29 cellular contexts compared by ENCODE assay signal in genomic region chr1:237891979-237892378, GRCh38. TPM values are rescaled to one million over a fixed set of nuclear protein-coding genes. Genes with fewer than 3 reads are reported as not detected.
"Had no signal": no experiment of that assay in that cellular context is flagged by ENCODE, and none has a peak within 500 bp of the region (broad histone marks: within the 10 kb centered on the region; RNA-seq: fewer than 3 reads in every experiment).

No MANE protein-coding gene starts in this region.

- H3K27ac ChIP-seq: Peyer's patch, VCaP had no signal

- H3K27me3 ChIP-seq: Peyer's patch had no signal

- H3K4me1 ChIP-seq: Peyer's patch had no signal

- H3K27ac Mint-ChIP-seq: activated CD4-positive, alpha-beta memory T cell treated with anti-CD3 and anti-CD28 coated beads, Interleukin-2, amount 10 ng/mL, durations not matched to agents 7 days and 5 days; activated naive CD4-positive, alpha-beta T cell treated with anti-CD3 and anti-CD28 coated beads, Interleukin-2, amount 10 ng/mL, durations not matched to agents 7 days and 5 days; activated naive CD8-positive, alpha-beta T cell treated with anti-CD3 and anti-CD28 coated beads for 36 hours; activated T-helper 17 cell treated with anti-CD3 and anti-CD28 coated beads, Interleukin-2, amount 50 U/mL, for 72 hours had no signal

- H3K9me3 ChIP-seq: Peyer's patch had no signal

- H3K27me3 Mint-ChIP-seq: activated CD4-positive, alpha-beta memory T cell treated with anti-CD3 and anti-CD28 coated beads, Interleukin-2, amount 10 ng/mL, durations not matched to agents 7 days and 5 days; activated naive CD4-positive, alpha-beta T cell treated with anti-CD3 and anti-CD28 coated beads, Interleukin-2, amount 10 ng/mL, durations not matched to agents 7 days and 5 days; activated naive CD8-positive, alpha-beta T cell treated with anti-CD3 and anti-CD28 coated beads for 36 hours; activated T-helper 17 cell treated with anti-CD3 and anti-CD28 coated beads, Interleukin-2, amount 50 U/mL, for 72 hours had no signal

- DNase-seq: activated CD4-positive, alpha-beta memory T cell treated with anti-CD3 and anti-CD28 coated beads, Interleukin-2, amount 10 ng/mL, durations not matched to agents 7 days and 5 days; activated CD4-positive, alpha-beta T cell treated with anti-CD3 and anti-CD28 coated beads, Interleukin-2, amount 50 U/mL, for 1 hour; activated CD4-positive, CD25-positive, alpha-beta regulatory T cell; activated gamma-delta T cell treated with Interleukin-2 at 50 U/mL for 16 hours; activated naive CD4-positive, alpha-beta T cell treated with anti-CD3 and anti-CD28 coated beads, Interleukin-2, amount 10 ng/mL, durations not matched to agents 7 days and 5 days; activated naive CD8-positive, alpha-beta T cell treated with anti-CD3 and anti-CD28 coated beads for 36 hours; activated T-cell treated with anti-CD3 and anti-CD28 coated beads for 4 hours; activated T-cell treated with anti-CD3 and anti-CD28 coated beads, Interleukin-2, amount 50 U/mL, for 48 hours; central memory CD4-positive, alpha-beta T cell; IMR-90; Kasumi-1; KBM-7; NCI-H1048; NCI-H1417; NCI-H1694 treated with DMSO at 0.1 percent for 48 hours; NCI-H2029 treated with DMSO at 0.1 percent for 48 hours; NCI-H345; NCI-H510A; NCI-H526 treated with DMSO at 0.1 percent for 48 hours; NK-92 treated with Interleukin-12 subunit alpha and Interleukin-12 subunit beta, amount 100 ng/mL, for 24 hours; OCI-M1; Peyer's patch; SIG-M5; T-helper 1 cell had no signal

- H3K4me3 ChIP-seq: Peyer's patch had no signal

- H3K36me3 ChIP-seq: Peyer's patch had no signal

- H3K36me3 Mint-ChIP-seq: activated naive CD4-positive, alpha-beta T cell treated with anti-CD3 and anti-CD28 coated beads, Interleukin-2, amount 10 ng/mL, durations not matched to agents 7 days and 5 days; activated naive CD8-positive, alpha-beta T cell treated with anti-CD3 and anti-CD28 coated beads for 36 hours had no signal

- H3K9me3 Mint-ChIP-seq: activated CD4-positive, alpha-beta memory T cell treated with anti-CD3 and anti-CD28 coated beads, Interleukin-2, amount 10 ng/mL, durations not matched to agents 7 days and 5 days; activated naive CD4-positive, alpha-beta T cell treated with anti-CD3 and anti-CD28 coated beads, Interleukin-2, amount 10 ng/mL, durations not matched to agents 7 days and 5 days; activated naive CD8-positive, alpha-beta T cell treated with anti-CD3 and anti-CD28 coated beads for 36 hours; activated T-helper 17 cell treated with anti-CD3 and anti-CD28 coated beads, Interleukin-2, amount 50 U/mL, for 72 hours had no signal

- H3K4me1 Mint-ChIP-seq: activated CD4-positive, alpha-beta memory T cell treated with anti-CD3 and anti-CD28 coated beads, Interleukin-2, amount 10 ng/mL, durations not matched to agents 7 days and 5 days; activated naive CD4-positive, alpha-beta T cell treated with anti-CD3 and anti-CD28 coated beads, Interleukin-2, amount 10 ng/mL, durations not matched to agents 7 days and 5 days; activated naive CD8-positive, alpha-beta T cell treated with anti-CD3 and anti-CD28 coated beads for 36 hours; activated T-helper 17 cell treated with anti-CD3 and anti-CD28 coated beads, Interleukin-2, amount 50 U/mL, for 72 hours had no signal

- H3K4me3 Mint-ChIP-seq: activated CD4-positive, alpha-beta memory T cell treated with anti-CD3 and anti-CD28 coated beads, Interleukin-2, amount 10 ng/mL, durations not matched to agents 7 days and 5 days; activated naive CD4-positive, alpha-beta T cell treated with anti-CD3 and anti-CD28 coated beads, Interleukin-2, amount 10 ng/mL, durations not matched to agents 7 days and 5 days; activated naive CD8-positive, alpha-beta T cell treated with anti-CD3 and anti-CD28 coated beads for 36 hours; activated T-helper 17 cell treated with anti-CD3 and anti-CD28 coated beads, Interleukin-2, amount 50 U/mL, for 72 hours had no signal

RNA-seq across cellular contexts. Expression of gene ZP4, which starts 1.3 kb away (rescaled TPM):
- total RNA-seq: activated CD4-positive, alpha-beta memory T cell treated with anti-CD3 and anti-CD28 coated beads, Interleukin-2, amount 10 ng/mL, durations not matched to agents 7 days and 5 days; activated CD8-positive, alpha-beta memory T cell treated with anti-CD3 and anti-CD28 coated beads for 36 hours; activated naive CD8-positive, alpha-beta T cell treated with anti-CD3 and anti-CD28 coated beads for 36 hours; activated T-helper 17 cell treated with anti-CD3 and anti-CD28 coated beads, Interleukin-2, amount 50 U/mL, for 72 hours; IMR-90; Peyer's patch; T-helper 2 cell treated with Interferon-gamma antibody and Interleukin-4, amounts not matched to agents 100 ng/mL and 5 ng/mL, for 36 hours had no signal
- polyA plus RNA-seq: adipose tissue, IMR-90 had no signal
